Comparison of ENCODE assay signal across 9 cellular contexts in the genomic region with DNA sequence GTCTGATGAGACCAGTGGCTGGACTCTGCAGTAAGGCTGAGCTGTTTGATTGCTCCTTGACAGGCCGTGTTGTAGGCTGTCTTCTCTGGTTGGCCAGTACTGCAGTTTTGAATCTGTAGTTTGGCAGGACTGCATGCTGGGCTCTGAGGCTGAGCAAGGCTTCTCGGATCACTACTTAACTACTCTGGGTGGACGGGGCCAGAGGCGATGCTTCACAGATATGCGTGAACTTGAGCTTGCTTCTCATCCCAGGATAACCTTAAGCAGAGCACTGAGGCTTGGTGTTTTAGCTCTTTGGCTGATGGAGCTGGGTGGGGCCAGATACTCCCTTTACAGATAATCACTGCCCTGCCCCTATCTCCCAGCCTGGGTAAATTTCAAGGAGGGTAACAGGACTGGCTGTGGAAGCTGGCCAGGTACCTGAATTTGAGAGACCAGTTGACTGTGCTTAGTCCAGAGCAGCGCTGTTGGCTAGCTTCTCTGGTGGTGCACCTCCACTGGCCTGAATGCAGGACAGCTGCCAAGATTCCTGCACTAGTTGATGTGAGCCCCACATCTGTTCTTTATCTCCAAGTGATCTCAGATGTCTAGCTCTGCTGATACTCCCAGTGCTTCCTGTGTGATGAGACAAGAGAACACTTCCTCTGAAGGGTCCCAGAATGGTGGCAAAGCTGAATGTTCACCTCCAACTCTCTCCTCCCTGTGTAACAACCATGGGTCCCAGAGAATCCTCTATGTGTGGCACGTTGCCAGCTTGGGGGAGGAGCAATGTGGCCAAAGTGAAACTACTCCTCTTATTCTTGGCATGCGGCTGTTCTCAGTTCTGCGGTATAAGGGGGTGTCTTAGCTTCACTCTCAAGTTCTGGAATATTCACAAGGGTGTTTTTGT. TPM values are rescaled to one million over a fixed set of nuclear protein-coding genes. Genes with fewer than 3 reads are reported as not detected.
DNase-seq lines count a peak whose midpoint lies in the region; ATAC-seq and TF ChIP-seq lines count a peak whose summit lies in the region.
"Had no signal": no experiment of that assay in that cellular context is flagged by ENCODE, and none has a peak within 500 bp of the region (broad histone marks: within the 10 kb centered on the region; RNA-seq: fewer than 3 reads in every experiment).

No MANE protein-coding gene starts in this region.

- H3K9me3 Mint-ChIP-seq in activated naive CD8-positive, alpha-beta T cell treated with anti-CD3 and anti-CD28 coated beads, Interleukin-2, amount 50 U/mL, for 24 hours: peaks cover 9% of the 10 kb centered on the region

- no peaks in the 10 kb centered on the region for H3K36me3 ChIP-seq in HCT116 (ENCODE audit: control insufficient read depth in 1 of 2, insufficient read depth in 2 of 2, low read length in 2 of 2)
- H3K36me3 ChIP-seq: neutrophil had no signal

- no peaks in the 10 kb centered on the region for H3K27me3 ChIP-seq in HCT116 (ENCODE audit: insufficient read depth, low read length)
- no peaks in the 10 kb centered on the region for H3K27me3 ChIP-seq in right cardiac atrium (ENCODE audit: control insufficient read depth, insufficient read depth)
- H3K27me3 ChIP-seq: neutrophil had no signal

- H3K9me3 ChIP-seq in HCT116 (ENCODE audit: control insufficient read depth in 1 of 2, insufficient read depth in 1 of 2, low read depth in 1 of 2, low read length in 2 of 2): no peaks in the 10 kb centered on the region
- no peaks in the 10 kb centered on the region for H3K9me3 ChIP-seq in right cardiac atrium (ENCODE audit: control insufficient read depth, low read length)
- H3K9me3 ChIP-seq: neutrophil had no signal

- no peak overlapping the region for H3K9ac ChIP-seq in HCT116 (ENCODE audit: low read length)

- peak overlapping the region; percentile 32 for H3K4me3 Mint-ChIP-seq in activated naive CD8-positive, alpha-beta T cell treated with anti-CD3 and anti-CD28 coated beads, Interleukin-2, amount 50 U/mL, for 24 hours

- intact Hi-C loops in HCT116 (cut with micrococcal nuclease): no loop called here
- intact Hi-C loops in right cardiac atrium (cut with DNase I): loop anchor here in 1 of 4 donors (10.0 kb wide), 1 partner anchor 167 kb away; a partner anchor contains a TSS

- TF ChIP-seq CTCF in AG09309 (IDR thresholded peaks at IDR 0.05; ENCODE audit: control insufficient read depth, insufficient read depth, low read depth, low read length, missing control alignments): no peak
- no peak for TF ChIP-seq CTCF in HCT116 (IDR thresholded peaks at IDR 0.05 in 2 of 3, conservative IDR thresholded peaks at IDR 0.05 in 1 of 3; ENCODE audit: borderline replicate concordance in 1 of 3, insufficient read depth in 1 of 3, low read depth in 2 of 3, low read length in 2 of 3)

- TF ChIP-seq RAD21 in HCT116 (IDR thresholded peaks at IDR 0.05; ENCODE audit: low read depth): no peak

- WGBS in right cardiac atrium: 28% methylated on average over 9 of the region's 9 CpGs

- H3K27ac ChIP-seq in HCT116 (ENCODE audit: low read depth, low read length) (no peak overlapping the region), right cardiac atrium (ENCODE audit: low read length) (peak overlapping the region; percentile 54)
- H3K27ac ChIP-seq: neutrophil had no signal

- peak overlapping the region; percentile 91 for H2AFZ ChIP-seq in HCT116 (ENCODE audit: low read depth, low read length, poor library complexity, severe bottlenecking)

- H3K27ac Mint-ChIP-seq in activated naive CD8-positive, alpha-beta T cell treated with anti-CD3 and anti-CD28 coated beads, Interleukin-2, amount 50 U/mL, for 24 hours: peak overlapping the region; percentile 55

- CTCF ChIA-PET in HCT116 (lab: Charles Lee): interaction anchor here (1.2 to 2.0 kb wide), 5 partner anchors 12 to 252 kb away, joined by 3 to 13 read pairs (median 4); no protein-coding TSS in a partner anchor

- DNase-seq in AG09309 (ENCODE audit: low read depth) (peak; percentile 7), HCT116 (ENCODE audit: low read depth, low spot score) (no peak), SK-N-DZ (ENCODE audit: low spot score) (peak; percentile 23), right cardiac atrium (peak; percentile 87 to 92 (median 91)), hippocampal formation (lab: John Stamatoyannopoulos, UW) (no peak), NCI-H446 treated with DMSO at 0.1 percent for 48 hours (lab: John Stamatoyannopoulos, UW) (no peak)
- DNase-seq in activated naive CD8-positive, alpha-beta T cell treated with anti-CD3 and anti-CD28 coated beads, Interleukin-2, amount 50 U/mL, for 24 hours: peak; percentile 63
- DNase-seq in stimulated activated CD4-positive, alpha-beta T cell treated with anti-CD3 and anti-CD28 coated beads, Interleukin-12 subunit alpha, Interleukin-12 subunit beta, amount 100 ng/mL, for 48 hours (ENCODE audit: low read depth in 2 of 3, low spot score in 1 of 3): peak; percentile 24 to 42 (median 31)

- no TSS peak for BruUV-seq in HCT116 (replicated peaks; lab: Mats Ljungman, UMichigan)

- H3K4me1 ChIP-seq in HCT116 (ENCODE audit: control insufficient read depth in 1 of 2, insufficient read depth in 2 of 2, low read length in 2 of 2): peaks cover 6 to 8% of the 10 kb centered on the region in 2 experiments; a peak in 3 of 4 replicates
- H3K4me1 ChIP-seq in right cardiac atrium (ENCODE audit: control insufficient read depth, insufficient read depth, low read length): peaks cover 10% of the 10 kb centered on the region

- RAD21 ChIA-PET in HCT116 (lab: Charles Lee; ENCODE audit: low non-redundant PET in 1 of 2, low total read pairs in 2 of 2, uncharacterized antibody in 2 of 2, unreplicated experiment in 2 of 2): no interaction called here

- no peaks in the 10 kb centered on the region for H3K36me3 Mint-ChIP-seq in activated naive CD8-positive, alpha-beta T cell treated with anti-CD3 and anti-CD28 coated beads, Interleukin-2, amount 50 U/mL, for 24 hours (ENCODE audit: low read depth)

- no peaks in the 10 kb centered on the region for H4K20me1 ChIP-seq in HCT116 (ENCODE audit: insufficient read depth)

- no peak for TF ChIP-seq POLR2A in HCT116 (IDR thresholded peaks at IDR 0.05; ENCODE audit: borderline replicate concordance, extremely low read depth, insufficient read depth, insufficient read length)

- POLR2A ChIA-PET in HCT116 (lab: Charles Lee): no interaction called here

- H3K9me2 ChIP-seq in HCT116 (ENCODE audit: insufficient read depth): no peaks in the 10 kb centered on the region

- H3K4me1 Mint-ChIP-seq in activated naive CD8-positive, alpha-beta T cell treated with anti-CD3 and anti-CD28 coated beads, Interleukin-2, amount 50 U/mL, for 24 hours: peaks cover 41% of the 10 kb centered on the region

- H3K4me2 ChIP-seq in HCT116 (ENCODE audit: low read length): peak overlapping the region; percentile 55

- H3K4me3 ChIP-seq in AG09309 (ENCODE audit: control insufficient read depth, low read depth, low read length): peak overlapping the region; percentile 22
- peak overlapping the region in 1 of 2 experiments; percentile 25; a peak in 1 of 4 replicates for H3K4me3 ChIP-seq in HCT116 (replicated peaks in 1 of 2; ENCODE audit: low read depth in 1 of 2, low read length in 2 of 2)
- H3K4me3 ChIP-seq in right cardiac atrium (ENCODE audit: low read length): peak overlapping the region; percentile 12

- no peaks in the 10 kb centered on the region for H3K79me2 ChIP-seq in HCT116 (ENCODE audit: insufficient read depth, low read length)

- peak; percentile 63 for ATAC-seq in HCT116
- ATAC-seq in activated naive CD8-positive, alpha-beta T cell treated with anti-CD3 and anti-CD28 coated beads, Interleukin-2, amount 50 U/mL, for 24 hours: peak; percentile 64
- peak; percentile 87 to 88 for ATAC-seq in right cardiac atrium

- H3K27me3 Mint-ChIP-seq in activated naive CD8-positive, alpha-beta T cell treated with anti-CD3 and anti-CD28 coated beads, Interleukin-2, amount 50 U/mL, for 24 hours: no peaks in the 10 kb centered on the region

TF ChIP-seq in HCT116, 20 proteins besides CTCF, POLR2A, EP300 and RAD21 (continues in another document):
- TF ChIP-seq POLR2AphosphoS5 (IDR thresholded peaks at IDR 0.05; ENCODE audit: low read depth, low read length) (no peak), YY1 (IDR thresholded peaks at IDR 0.05; ENCODE audit: extremely low read depth, insufficient replicate concordance, low read depth, low read length) (no peak), EGR1 (IDR thresholded peaks at IDR 0.05; ENCODE audit: low read depth) (no peak), ZFX (IDR thresholded peaks at IDR 0.05) (no peak), JUND (IDR thresholded peaks at IDR 0.05) (no peak)
- TF ChIP-seq, protein P1, sequence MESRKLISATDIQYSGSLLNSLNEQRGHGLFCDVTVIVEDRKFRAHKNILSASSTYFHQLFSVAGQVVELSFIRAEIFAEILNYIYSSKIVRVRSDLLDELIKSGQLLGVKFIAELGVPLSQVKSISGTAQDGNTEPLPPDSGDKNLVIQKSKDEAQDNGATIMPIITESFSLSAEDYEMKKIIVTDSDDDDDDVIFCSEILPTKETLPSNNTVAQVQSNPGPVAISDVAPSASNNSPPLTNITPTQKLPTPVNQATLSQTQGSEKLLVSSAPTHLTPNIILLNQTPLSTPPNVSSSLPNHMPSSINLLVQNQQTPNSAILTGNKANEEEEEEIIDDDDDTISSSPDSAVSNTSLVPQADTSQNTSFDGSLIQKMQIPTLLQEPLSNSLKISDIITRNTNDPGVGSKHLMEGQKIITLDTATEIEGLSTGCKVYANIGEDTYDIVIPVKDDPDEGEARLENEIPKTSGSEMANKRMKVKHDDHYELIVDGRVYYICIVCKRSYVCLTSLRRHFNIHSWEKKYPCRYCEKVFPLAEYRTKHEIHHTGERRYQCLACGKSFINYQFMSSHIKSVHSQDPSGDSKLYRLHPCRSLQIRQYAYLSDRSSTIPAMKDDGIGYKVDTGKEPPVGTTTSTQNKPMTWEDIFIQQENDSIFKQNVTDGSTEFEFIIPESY (IDR thresholded peaks at IDR 0.05; ENCODE audit: extremely low read depth, insufficient replicate concordance, low read length): no peak
- TF ChIP-seq, protein P2, sequence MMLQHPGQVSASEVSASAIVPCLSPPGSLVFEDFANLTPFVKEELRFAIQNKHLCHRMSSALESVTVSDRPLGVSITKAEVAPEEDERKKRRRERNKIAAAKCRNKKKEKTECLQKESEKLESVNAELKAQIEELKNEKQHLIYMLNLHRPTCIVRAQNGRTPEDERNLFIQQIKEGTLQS (IDR thresholded peaks at IDR 0.05): no peak

RNA-seq across cellular contexts. Expression of a gene that starts 37.9 kb away (rescaled TPM):
- total RNA-seq in HCT116 (2021; ENCODE audit: unreplicated experiment) (not detected), right cardiac atrium (1 to 10 TPM; 7.0 to 8.8 (median 8.5) TPM)
- polyA plus RNA-seq in HCT116 (2012): not detected in 2 replicates
- polyA plus RNA-seq in SK-N-DZ (2014; cell fraction: cytosol; rRNA removed): 78.2 and 110 TPM in 2 replicates
- polyA plus RNA-seq in SK-N-DZ (2014; cell fraction: nucleus; rRNA removed): 37.2 and 55.6 TPM in 2 replicates
- polyA plus RNA-seq in right cardiac atrium: 8.1 TPM

Comparison
In these comparisons a context has a peak if more than half of its experiments do, and no peak if none do; other contexts are left out.
1. DNase-seq: peak in AG09309 (single experiment), SK-N-DZ (single experiment), activated naive CD8-positive, alpha-beta T cell treated with anti-CD3 and anti-CD28 coated beads, Interleukin-2, amount 50 U/mL, for 24 hours (single experiment), right cardiac atrium (3 of 3) and stimulated activated CD4-positive, alpha-beta T cell treated with anti-CD3 and anti-CD28 coated beads, Interleukin-12 subunit alpha, Interleukin-12 subunit beta, amount 100 ng/mL, for 48 hours (3 of 3); none in HCT116 (single experiment), hippocampal formation (0 of 2) and NCI-H446 treated with DMSO at 0.1 percent for 48 hours (single experiment).
2. Peak in every context shown above with its lines, with median percentiles within 50 percentile points of each other: ATAC-seq.